In genomic region chr14:89351364-89351957, GRCh38 we compare ENCODE assay signal across 8 cellular contexts.
DNase-seq lines count a peak whose midpoint lies in the region; ATAC-seq, FAIRE-seq and TF ChIP-seq lines count a peak whose summit lies in the region.

No MANE protein-coding gene starts in this region.

- no peak for FAIRE-seq in H54 (lab: Jason Lieb, UNC)

- no peak overlapping the region for H2BK120ac ChIP-seq in H9 (ENCODE audit: low read depth, low read length, poor library complexity, severe bottlenecking)

- H3K4ac ChIP-seq in H9 (ENCODE audit: low read depth, low read length): no peak overlapping the region

- peak overlapping the region; percentile 93 for H3K27ac ChIP-seq in H9 (ENCODE audit: insufficient read length, low read depth, low read length)

- no peak overlapping the region for H4K8ac ChIP-seq in H9 (replicated peaks; ENCODE audit: insufficient read length, low read depth, low read length)

- peaks cover 4% of the 10 kb centered on the region for H3K79me1 ChIP-seq in H9 (ENCODE audit: insufficient read depth, low read depth, low read length, poor library complexity, severe bottlenecking)

- H3K4me2 ChIP-seq in H9 (ENCODE audit: insufficient read depth, insufficient read length, low read length): peak overlapping the region; percentile 46

- H3K4me3 Mint-ChIP-seq in H9: peak overlapping the region; percentile 5 to 66; a peak in 4 of 5 replicates
- H3K4me3 Mint-ChIP-seq in natural killer cell treated with Interleukin-12 subunit alpha and Interleukin-12 subunit beta and Interleukin-15 and Interleukin-18, amount 100 ng/mL, for 72 hours: peak overlapping the region; percentile 85

- no peak overlapping the region for H2BK15ac ChIP-seq in H9 (ENCODE audit: low read depth, low read length)

- no peaks in the 10 kb centered on the region for H4K20me1 ChIP-seq in H9 (ENCODE audit: control insufficient read depth, insufficient read depth, insufficient read length)

- no CpG with 5 or more reads among the region's 11 CpGs for WGBS in H9 (ENCODE audit: extremely low coverage, insufficient read length, low lambda C conversion rate)

- H3K79me2 ChIP-seq in H9 (ENCODE audit: insufficient read depth, low read length): peaks cover 12% of the 10 kb centered on the region; the same call in 1 of the 2 replicates

- no peak overlapping the region for H2AFZ ChIP-seq in H9 (ENCODE audit: low read length)

- H2BK12ac ChIP-seq in H9 (ENCODE audit: insufficient read length, low read depth, low read length): no peak overlapping the region

- H2BK20ac ChIP-seq in H9 (ENCODE audit: low read depth, low read length, poor library complexity, severe bottlenecking): no peak overlapping the region

- TF ChIP-seq CTCF in GM13977 (IDR thresholded peaks at IDR 0.05; ENCODE audit: extremely low read depth, insufficient read depth, missing control alignments) (no peak), H9 (conservative IDR thresholded peaks at IDR 0.05) (no peak), choroid plexus epithelial cell (conservative IDR thresholded peaks at IDR 0.05; ENCODE audit: low read depth, low read length) (no peak)

- no peak overlapping the region for H2AK5ac ChIP-seq in H9 (ENCODE audit: insufficient read length, low read length)

- no peaks in the 10 kb centered on the region for H3K27me3 ChIP-seq in H9 (ENCODE audit: insufficient read depth, low read length)

- no peak overlapping the region for H4K5ac ChIP-seq in H9 (ENCODE audit: insufficient read length, low read depth, low read length)

- H3K27me3 Mint-ChIP-seq in H9 (ENCODE audit: low read depth): no peaks in the 10 kb centered on the region
- no peaks in the 10 kb centered on the region for H3K27me3 Mint-ChIP-seq in natural killer cell treated with Interleukin-12 subunit alpha and Interleukin-12 subunit beta and Interleukin-15 and Interleukin-18, amount 100 ng/mL, for 72 hours

- no peaks in the 10 kb centered on the region for H3K23me2 ChIP-seq in H9 (ENCODE audit: insufficient read length, low read depth, low read length, poor library complexity, severe bottlenecking)

- no peak for TF ChIP-seq POLR2A in H54 (IDR thresholded peaks at IDR 0.05; ENCODE audit: low read depth, low read length)

- no peak overlapping the region for H3T11ph ChIP-seq in H9 (ENCODE audit: low read length)

- H3K56ac ChIP-seq in H9 (ENCODE audit: insufficient read length, low read depth, low read length): no peak overlapping the region

- H3K9me3 ChIP-seq in H9 (ENCODE audit: control insufficient read depth, low read depth, low read length): no peaks in the 10 kb centered on the region

- H3K9me3 Mint-ChIP-seq in H9: no peaks in the 10 kb centered on the region
- H3K9me3 Mint-ChIP-seq in natural killer cell treated with Interleukin-12 subunit alpha and Interleukin-12 subunit beta and Interleukin-15 and Interleukin-18, amount 100 ng/mL, for 72 hours: no peaks in the 10 kb centered on the region

- in situ Hi-C loops in GM13977 (cut with MboI; ENCODE audit: low pct_unique_long_range_greater_than_20kb, low sequenced_read_pairs, unreplicated experiment): no loop called here

- ATAC-seq in natural killer cell treated with Interleukin-12 subunit alpha and Interleukin-12 subunit beta and Interleukin-15 and Interleukin-18, amount 100 ng/mL, for 72 hours: peak; percentile 74 to 83

- H4K91ac ChIP-seq in H9 (ENCODE audit: insufficient read length, low read depth, low read length): no peak overlapping the region

- H3K18ac ChIP-seq in H9 (ENCODE audit: insufficient read length, low read depth, low read length): no peak overlapping the region

- DNase-seq in GM13977 (ENCODE audit: low spot score) (peak; percentile 47), H9 (peak; percentile 66), NCI-H2081 treated with DMSO at 0.1 percent for 48 hours (lab: John Stamatoyannopoulos, UW) (peak; percentile 13), choroid plexus epithelial cell (ENCODE audit: low read depth) (peak; percentile 49), NCI-H1694 (lab: John Stamatoyannopoulos, UW) (no peak), H54 (ENCODE audit: insufficient read length, low spot score) (no peak), activated gamma-delta T cell (lab: John Stamatoyannopoulos, UW) (no peak)
- DNase-seq in natural killer cell treated with Interleukin-12 subunit alpha and Interleukin-12 subunit beta and Interleukin-15 and Interleukin-18, amount 100 ng/mL, for 72 hours (ENCODE audit: low spot score): peak; percentile 67

- no peak overlapping the region; the same call in 1 of the 2 replicates for H3K14ac ChIP-seq in H9 (ENCODE audit: insufficient read depth, low read length)

- H3K4me1 Mint-ChIP-seq in H9: peaks cover 58 to 63% of the 10 kb centered on the region in 2 experiments
- H3K4me1 Mint-ChIP-seq in natural killer cell treated with Interleukin-12 subunit alpha and Interleukin-12 subunit beta and Interleukin-15 and Interleukin-18, amount 100 ng/mL, for 72 hours (ENCODE audit: low read depth in 2 of 2): peaks cover 51 to 54% of the 10 kb centered on the region in 2 donors

- peaks cover 38% of the 10 kb centered on the region for H3K4me1 ChIP-seq in H9 (ENCODE audit: insufficient read depth, low read length)

- H2BK5ac ChIP-seq in H9 (ENCODE audit: insufficient read length, low read length): no peak overlapping the region

- H3K4me3 ChIP-seq in choroid plexus epithelial cell (ENCODE audit: low read depth, low read length): no peak overlapping the region

- peak overlapping the region; percentile 96 to 98 (median 96) for H3K27ac Mint-ChIP-seq in H9
- peak overlapping the region; percentile 95 to 98 for H3K27ac Mint-ChIP-seq in natural killer cell treated with Interleukin-12 subunit alpha and Interleukin-12 subunit beta and Interleukin-15 and Interleukin-18, amount 100 ng/mL, for 72 hours

- no peak overlapping the region for H3K23ac ChIP-seq in H9 (ENCODE audit: insufficient read length, low read depth, low read length)

- no peak overlapping the region for H3K9ac ChIP-seq in H9 (ENCODE audit: extremely low read depth, insufficient read length, low read length)

- H3K36me3 Mint-ChIP-seq in H9 (ENCODE audit: insufficient read depth in 1 of 3, low read depth in 3 of 3): peaks cover 37 to 47% (median 37%) of the 10 kb centered on the region in 3 experiments
- peaks cover 10% of the 10 kb centered on the region for H3K36me3 Mint-ChIP-seq in natural killer cell treated with Interleukin-12 subunit alpha and Interleukin-12 subunit beta and Interleukin-15 and Interleukin-18, amount 100 ng/mL, for 72 hours

Comparison
In these comparisons a context has a peak if more than half of its experiments do, and no peak if none do; other contexts are left out.
1. DNase-seq: peak in GM13977 (single experiment), H9 (single experiment), NCI-H2081 treated with DMSO at 0.1 percent for 48 hours (single experiment), choroid plexus epithelial cell (single experiment) and natural killer cell treated with Interleukin-12 subunit alpha and Interleukin-12 subunit beta and Interleukin-15 and Interleukin-18, amount 100 ng/mL, for 72 hours (single experiment); none in NCI-H1694 (single experiment), H54 (single experiment) and activated gamma-delta T cell (single experiment).